11 cellular contexts compared by ENCODE assay signal in genomic region chr7:135102372-135102771, GRCh38. TPM values are rescaled to one million over a fixed set of nuclear protein-coding genes. Genes with fewer than 3 reads are reported as not detected.
DNase-seq lines count a peak whose midpoint lies in the region; ATAC-seq and TF ChIP-seq lines count a peak whose summit lies in the region.
"Had no signal": no experiment of that assay in that cellular context is flagged by ENCODE, and none has a peak within 500 bp of the region (broad histone marks: within the 10 kb centered on the region; RNA-seq: fewer than 3 reads in every experiment).

No MANE protein-coding gene starts in this region.

- no peaks in the 10 kb centered on the region for H3K27me3 Mint-ChIP-seq in activated B cell treated with CpG ODN at 0.5 μM for 24 hours

- no peaks in the 10 kb centered on the region for H3K36me3 Mint-ChIP-seq in activated B cell treated with CpG ODN at 0.5 μM for 24 hours (ENCODE audit: low read depth)

- ATAC-seq in activated CD4-positive, CD25-positive, alpha-beta regulatory T cell treated with anti-CD3 and anti-CD28 coated beads, Interleukin-2, amount 50 U/mL, for 24 hours: peak; percentile 56 to 60
- ATAC-seq in GM21381 (IDR thresholded peaks at IDR 0.05; ENCODE audit: unreplicated experiment) (peak; percentile 88), HG02973 (IDR thresholded peaks at IDR 0.05; ENCODE audit: unreplicated experiment) (peak; percentile 84), activated B cell treated with CpG ODN at 0.5 μM for 24 hours (ENCODE audit: low read depth) (peak; percentile 28), Right ventricle myocardium inferior (no peak)

- H3K4me1 Mint-ChIP-seq in activated B cell treated with CpG ODN at 0.5 μM for 24 hours: no peaks in the 10 kb centered on the region

- CTCF ChIA-PET in activated B cell treated with CpG ODN at 0.5 μM for 24 hours (lab: Charles Lee): no interaction called here

- DNase-seq in activated CD4-positive, CD25-positive, alpha-beta regulatory T cell (lab: John Stamatoyannopoulos, UW): no peak
- DNase-seq in activated B cell treated with CpG ODN at 0.5 μM for 24 hours (no peak), NCI-H524 treated with DMSO at 0.1 percent for 48 hours (lab: John Stamatoyannopoulos, UW) (no peak), Right ventricle myocardium inferior (ENCODE audit: missing footprints) (no peak)
- DNase-seq in stimulated activated CD4-positive, alpha-beta T cell treated with anti-CD3 and anti-CD28 coated beads, Interleukin-2, amount 100 ng/mL, for 48 hours: no peak
- DNase-seq: activated CD4-positive, alpha-beta T cell treated with anti-CD3 and anti-CD28 coated beads for 1 hour; caudate nucleus; NCI-H187 treated with DMSO at 0.1 percent for 48 hours had no signal

- TF ChIP-seq CTCF in activated B cell treated with CpG ODN at 0.5 μM for 24 hours (IDR thresholded peaks at IDR 0.05): no peak

- no peak overlapping the region for H3K4me3 Mint-ChIP-seq in activated B cell treated with CpG ODN at 0.5 μM for 24 hours

- intact Hi-C loops in activated B cell treated with CpG ODN at 0.5 μM for 24 hours (cut with micrococcal nuclease) (loop anchor here (5.0 kb wide), 1 partner anchor 45 kb away; the partner anchor contains the start of gene TMEM140), Right ventricle myocardium inferior (cut with DNase I) (no loop called here)

- POLR2A ChIA-PET in activated B cell treated with CpG ODN at 0.5 μM for 24 hours (lab: Charles Lee): interaction anchor here (0.7 kb wide), 1 partner anchor 132 kb away, joined by 5 read pairs; no protein-coding TSS in a partner anchor

- peaks cover 6% of the 10 kb centered on the region for H3K9me3 Mint-ChIP-seq in activated B cell treated with CpG ODN at 0.5 μM for 24 hours

- no peak overlapping the region for H3K27ac Mint-ChIP-seq in activated B cell treated with CpG ODN at 0.5 μM for 24 hours

RNA-seq across cellular contexts. Expression of gene TMEM140, which starts 45.5 kb away (rescaled TPM):
- total RNA-seq in activated B cell treated with CpG ODN at 0.5 μM for 24 hours (18.6 and 20.9 TPM in 2 replicates), Right ventricle myocardium inferior (24.3 TPM)
